8 cellular contexts compared by ENCODE assay signal in genomic region chr4:142817442-142817841, GRCh38. TPM values are rescaled to one million over a fixed set of nuclear protein-coding genes. Genes with fewer than 3 reads are reported as not detected.
A peak's percentile ranks its signal among the peaks of the same experiment; 100 is the strongest.
DNase-seq lines count a peak whose midpoint lies in the region; ATAC-seq and TF ChIP-seq lines count a peak whose summit lies in the region.

No MANE protein-coding gene starts in this region.

- no peak overlapping the region for H3K27ac ChIP-seq in CD4-positive, alpha-beta T cell (ENCODE audit: low read depth, low read length)
- peak overlapping the region; percentile 65 to 66 for H3K27ac ChIP-seq in ascending aorta

- no peaks in the 10 kb centered on the region for H3K9me3 Mint-ChIP-seq in CD4-positive, alpha-beta T cell
- H3K9me3 Mint-ChIP-seq in nephron progenitor cell: peaks cover 4% of the 10 kb centered on the region

- intact Hi-C loops in CD4-positive, alpha-beta T cell (cut with DNase I, micrococcal nuclease): no loop called here
- intact Hi-C loops in ascending aorta (cut with DNase I): loop anchor here (5.0 to 10.0 kb wide), 3 partner anchors 440 to 725 kb away; no protein-coding TSS in a partner anchor

- H3K27ac Mint-ChIP-seq in CD4-positive, alpha-beta T cell: no peak overlapping the region
- H3K27ac Mint-ChIP-seq in nephron progenitor cell: peak overlapping the region; percentile 66

- H3K27me3 ChIP-seq in CD4-positive, alpha-beta T cell (ENCODE audit: control insufficient read depth, insufficient read depth, low read length): no peaks in the 10 kb centered on the region
- no peaks in the 10 kb centered on the region for H3K27me3 ChIP-seq in ascending aorta

- peaks cover 12% of the 10 kb centered on the region for H3K4me1 Mint-ChIP-seq in CD4-positive, alpha-beta T cell (ENCODE audit: low read depth)
- peaks cover 24% of the 10 kb centered on the region for H3K4me1 Mint-ChIP-seq in nephron progenitor cell

- DNase-seq in CD4-positive, alpha-beta T cell: peak in 3 of 10 experiments; percentile 1 to 7 (median 4)
- DNase-seq in NCI-H460 (ENCODE audit: extremely low read depth, low read depth) (peak; percentile 1), ascending aorta (ENCODE audit: low spot score in 2 of 2) (peak in 1 of 2 donors; percentile 81), nephron progenitor cell (no peak), pons (ENCODE audit: low spot score) (no peak)

- no peaks in the 10 kb centered on the region for H3K36me3 Mint-ChIP-seq in CD4-positive, alpha-beta T cell (ENCODE audit: low read depth)
- no peaks in the 10 kb centered on the region for H3K36me3 Mint-ChIP-seq in nephron progenitor cell (ENCODE audit: low read depth)

- POLR2A ChIA-PET in CD4-positive, alpha-beta T cell (lab: Charles Lee): no interaction called here

- CTCF ChIA-PET in CD4-positive, alpha-beta T cell (lab: Charles Lee): no interaction called here

- H3K4me1 ChIP-seq in ascending aorta: peaks cover 0 to 10% of the 10 kb centered on the region in 2 donors

- peak; percentile 61 for ATAC-seq in CD4-positive, alpha-beta T cell (ENCODE audit: poor library complexity)
- ATAC-seq in HG03135 (IDR thresholded peaks at IDR 0.05; ENCODE audit: unreplicated experiment): no peak
- no peak for ATAC-seq in GM18498 (IDR thresholded peaks at IDR 0.05; ENCODE audit: unreplicated experiment)
- no peak for ATAC-seq in HG02884 (IDR thresholded peaks at IDR 0.05; ENCODE audit: unreplicated experiment)

- H3K36me3 ChIP-seq in ascending aorta: no peaks in the 10 kb centered on the region

- H3K9me3 ChIP-seq in CD4-positive, alpha-beta T cell (ENCODE audit: control insufficient read depth, low read length): no peaks in the 10 kb centered on the region
- no peaks in the 10 kb centered on the region for H3K9me3 ChIP-seq in ascending aorta

- H3K4me3 ChIP-seq in ascending aorta: peak overlapping the region; percentile 0 to 37

- no peak for TF ChIP-seq CTCF in CD4-positive, alpha-beta T cell (IDR thresholded peaks at IDR 0.05)
- TF ChIP-seq CTCF in ascending aorta (IDR thresholded peaks at IDR 0.05) (no peak), nephron progenitor cell (IDR thresholded peaks at IDR 0.05) (no peak)

- peak overlapping the region; percentile 26 for H3K4me3 Mint-ChIP-seq in CD4-positive, alpha-beta T cell
- no peak overlapping the region for H3K4me3 Mint-ChIP-seq in nephron progenitor cell

- H3K27me3 Mint-ChIP-seq in CD4-positive, alpha-beta T cell: no peaks in the 10 kb centered on the region
- H3K27me3 Mint-ChIP-seq in nephron progenitor cell (ENCODE audit: low read depth, poor library complexity): peaks cover 3% of the 10 kb centered on the region

RNA-seq across cellular contexts. Expression of gene INPP4B, which starts 28.7 kb away (rescaled TPM):
- 10 to 100 TPM; 50.7 to 53.8 TPM for total RNA-seq in CD4-positive, alpha-beta T cell
- 3.9 and 4.0 TPM in 2 replicates for total RNA-seq in NCI-H460 (2014; rRNA removed; shearing (Covaris generic))
- polyA plus RNA-seq in NCI-H460 (2014; cell fraction: nucleus; rRNA removed): 0.31 and 1.5 TPM in 2 replicates
- 32.7 TPM for total RNA-seq in ascending aorta
